ENCODE assay signal across 20 cellular contexts in genomic region chrX:72624194-72624593, GRCh38.
"Had no signal": no experiment of that assay in that cellular context is flagged by ENCODE, and none has a peak within 500 bp of the region (broad histone marks: within the 10 kb centered on the region; RNA-seq: fewer than 3 reads in every experiment).

No MANE protein-coding gene starts in this region.

- H3K27ac ChIP-seq: cardiac muscle cell, epithelial cell of prostate, upper lobe of right lung had no signal

- DNase-seq: activated CD4-positive, alpha-beta T cell treated with anti-CD3 and anti-CD28 coated beads for 4 hours; activated CD4-positive, alpha-beta T cell treated with anti-CD3 and anti-CD28 coated beads, Interleukin-2, amount 50 U/mL, for 48 hours; activated CD4-positive, CD25-positive, alpha-beta regulatory T cell; activated effector memory CD4-positive, alpha-beta T cell treated with Interleukin-2 at 50 U/mL for 16 hours; activated naive CD4-positive, alpha-beta T cell treated with anti-CD3 and anti-CD28 coated beads for 36 hours; activated naive CD8-positive, alpha-beta T cell treated with anti-CD3 and anti-CD28 coated beads, Interleukin-2, amount 10 ng/mL, durations not matched to agents 7 days and 5 days; activated T-cell treated with anti-CD3 and anti-CD28 coated beads, Interleukin-2, amount 50 U/mL, for 48 hours; amygdala; kidney; naive B cell; nucleus accumbens; stimulated activated CD4-positive, alpha-beta T cell treated with anti-CD3 and anti-CD28 coated beads, Interleukin-2, amount 100 ng/mL, for 48 hours; stimulated activated naive CD8-positive, alpha-beta T cell treated with anti-CD3 and anti-CD28 coated beads, Interleukin-15, Interleukin-2, amounts not matched to agents 100 U/mL and 50 U/mL, for 24 hours; T-helper 1 cell; upper lobe of right lung had no signal

- H3K9me3 ChIP-seq: upper lobe of right lung had no signal

- H3K27me3 ChIP-seq: cardiac muscle cell, upper lobe of right lung had no signal

- H3K4me1 ChIP-seq: upper lobe of right lung had no signal

- ATAC-seq: left lobe of liver; sciatic nerve; stimulated activated naive CD8-positive, alpha-beta T cell treated with anti-CD3 and anti-CD28 coated beads, Interleukin-15, Interleukin-2, amounts not matched to agents 100 U/mL and 50 U/mL, for 24 hours; upper lobe of right lung had no signal

- H3K36me3 ChIP-seq: cardiac muscle cell, upper lobe of right lung had no signal

- H3K4me3 ChIP-seq: cardiac muscle cell, lung, upper lobe of right lung had no signal
